Comparison of ENCODE assay signal across 9 cellular contexts in genomic region chr3:103137830-103138229, GRCh38.
"Had no signal": no experiment of that assay in that cellular context is flagged by ENCODE, and none has a peak within 500 bp of the region (broad histone marks: within the 10 kb centered on the region; RNA-seq: fewer than 3 reads in every experiment).

No MANE protein-coding gene starts in this region.

- H3K9me3 ChIP-seq: HAP-1 had no signal

- H3K36me3 ChIP-seq: HAP-1 had no signal

- H3K4me3 ChIP-seq: GM23248, HAP-1, K562 had no signal

- FAIRE-seq: HTR-8/SVneo, K562 had no signal

- H3K27ac ChIP-seq: GM23248 had no signal

- H3K4me1 ChIP-seq: HAP-1 had no signal

- DNase-seq: GM23248, GOT3, H7, HFFc6, IMR-90, KG1 had no signal
